30 cellular contexts compared by ENCODE assay signal in genomic region chr14:67405771-67406170, GRCh38. TPM values are rescaled to one million over a fixed set of nuclear protein-coding genes. Genes with fewer than 3 reads are reported as not detected.
"Had no signal": no experiment of that assay in that cellular context is flagged by ENCODE, and none has a peak within 500 bp of the region (broad histone marks: within the 10 kb centered on the region; RNA-seq: fewer than 3 reads in every experiment).

No MANE protein-coding gene starts in this region.

- H3K27ac ChIP-seq: ascending aorta, breast epithelium, cardiac muscle cell, epithelial cell of prostate, esophagus squamous epithelium, gastroesophageal sphincter, heart right ventricle had no signal

- H3K27me3 ChIP-seq: ascending aorta, breast epithelium, cardiac muscle cell, esophagus squamous epithelium had no signal

- ATAC-seq: activated CD4-positive, alpha-beta T cell treated with anti-CD3 and anti-CD28 coated beads for 36 hours; activated CD8-positive, alpha-beta memory T cell treated with anti-CD3 and anti-CD28 coated beads, Interleukin-2, amount 10 ng/mL, durations not matched to agents 7 days and 5 days; activated CD8-positive, alpha-beta T cell treated with anti-CD3 and anti-CD28 coated beads, Interleukin-2, amount 10 ng/mL, durations not matched to agents 7 days and 5 days; activated naive CD4-positive, alpha-beta T cell treated with anti-CD3 and anti-CD28 coated beads, Interleukin-2, amount 50 U/mL, for 72 hours; activated T-cell treated with anti-CD3 and anti-CD28 coated beads, Interleukin-2, amount 50 U/mL, for 4 hours; activated T-helper 17 cell treated with anti-CD3 and anti-CD28 coated beads, Interleukin-2, amount 50 U/mL, for 72 hours; effector memory CD8-positive, alpha-beta T cell; gastroesophageal sphincter; heart right ventricle had no signal

- FAIRE-seq: endometrium, endothelial cell of umbilical vein had no signal

- DNase-seq: activated CD4-positive, alpha-beta memory T cell treated with anti-CD3 and anti-CD28 coated beads for 36 hours; activated CD4-positive, alpha-beta T cell treated with anti-CD3 and anti-CD28 coated beads for 36 hours; activated CD4-positive, alpha-beta T cell treated with anti-CD3 and anti-CD28 coated beads, Interleukin-2, amount 10 ng/mL, durations not matched to agents 24 days and 14 days; activated CD4-positive, CD25-positive, alpha-beta regulatory T cell; activated CD4-positive, CD25-positive, alpha-beta regulatory T cell treated with anti-CD3 and anti-CD28 coated beads, Interleukin-2, amount 50 U/mL, for 72 hours; activated CD8-positive, alpha-beta memory T cell treated with anti-CD3 and anti-CD28 coated beads, Interleukin-2, amount 10 ng/mL, durations not matched to agents 7 days and 5 days; activated CD8-positive, alpha-beta memory T cell treated with anti-CD3 and anti-CD28 coated beads, Interleukin-2, amount 50 U/mL, for 4 hours; activated CD8-positive, alpha-beta T cell treated with anti-CD3 and anti-CD28 coated beads, Interleukin-2, amount 10 ng/mL, durations not matched to agents 7 days and 5 days; activated gamma-delta T cell; activated naive CD4-positive, alpha-beta T cell; activated naive CD4-positive, alpha-beta T cell treated with anti-CD3 and anti-CD28 coated beads, Interleukin-2, amount 10 ng/mL, durations not matched to agents 7 days and 5 days; activated naive CD8-positive, alpha-beta T cell treated with anti-CD3 and anti-CD28 coated beads, Interleukin-2, amount 10 ng/mL, durations not matched to agents 7 days and 5 days; activated T-cell treated with anti-CD3 and anti-CD28 coated beads, Interleukin-2, amount 50 U/mL, for 4 hours; cortex of kidney; dermis blood vessel endothelial cell; effector CD4-positive, alpha-beta T cell; effector memory CD8-positive, alpha-beta T cell; esophagus squamous epithelium; foreskin melanocyte; heart right ventricle; T-helper 2 cell had no signal

- H3K9me3 ChIP-seq: ascending aorta, breast epithelium, esophagus squamous epithelium, gastroesophageal sphincter had no signal

- H3K4me3 ChIP-seq: ascending aorta, breast epithelium, cardiac muscle cell, esophagus squamous epithelium, gastroesophageal sphincter, heart right ventricle had no signal

- H3K36me3 ChIP-seq: ascending aorta, breast epithelium, cardiac muscle cell, esophagus squamous epithelium, gastroesophageal sphincter, heart right ventricle had no signal

- H3K4me1 ChIP-seq: ascending aorta, breast epithelium, gastroesophageal sphincter, heart right ventricle had no signal

RNA-seq across cellular contexts. Expression of gene PLEK2, which starts 6.2 kb away (rescaled TPM):
- total RNA-seq: activated CD8-positive, alpha-beta T cell treated with anti-CD3 and anti-CD28 coated beads, Interleukin-2, amount 10 ng/mL, durations not matched to agents 7 days and 5 days had no signal
